In the genomic region with DNA sequence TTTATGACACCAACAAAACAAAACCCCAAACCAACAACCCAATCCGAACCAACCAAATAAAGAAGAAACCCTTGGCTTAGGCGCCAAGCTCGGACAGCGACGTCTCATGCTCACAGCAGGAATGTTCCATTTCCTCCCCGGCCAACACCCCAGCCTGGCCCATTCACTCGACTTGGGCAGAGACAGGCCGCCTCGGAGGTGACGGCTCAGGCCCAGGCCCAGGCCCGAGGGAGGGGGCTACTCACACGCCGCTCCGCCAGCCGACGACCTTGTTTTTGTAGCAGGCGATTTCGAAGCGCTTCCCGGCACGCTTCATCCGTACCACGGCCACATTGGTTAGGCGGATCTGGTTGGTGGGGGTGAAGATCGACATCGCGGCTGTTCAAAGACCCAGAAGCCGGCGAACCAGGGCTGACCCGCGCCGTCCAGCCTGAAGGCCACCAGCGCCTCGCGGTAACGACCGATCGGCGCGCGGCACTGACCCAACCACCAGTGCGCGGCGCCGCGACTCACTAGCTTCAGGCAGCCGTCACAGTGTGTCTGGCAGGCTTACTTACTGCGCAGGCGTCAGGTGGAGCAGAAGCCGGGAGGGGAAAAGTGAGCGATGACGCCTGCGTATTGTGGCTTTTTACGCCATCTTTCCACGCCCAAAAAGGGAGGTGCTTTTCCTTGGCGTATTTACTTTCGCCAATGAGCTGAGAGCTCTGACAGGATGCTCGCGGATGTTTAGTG, we compare ENCODE assay signal across 8 cellular contexts. TPM values are rescaled to one million over a fixed set of nuclear protein-coding genes. Genes with fewer than 3 reads are reported as not detected.
DNase-seq lines count a peak whose midpoint lies in the region; ATAC-seq, FAIRE-seq and TF ChIP-seq lines count a peak whose summit lies in the region.
"Not testable (repeated sequence)": the region's sequence is repeated elsewhere in the genome, so short reads cannot be mapped to it uniquely, and the experiment has no call there.

SBDS (minus strand) TSS at position 542 of the 732 bp plus-strand sequence; CDS start at position 373, 169 bp downstream.

- H2BK15ac ChIP-seq in H1 (ENCODE audit: low read length), result not testable (repeated sequence)

- POLR2A ChIA-PET in H1 (lab: Charles Lee; ENCODE audit: partially characterized antibody), result interaction anchor here (0.9 to 2.6 kb wide), 4 partner anchors 8 to 307 kb away, joined by 3 to 9 read pairs (median 4); no protein-coding TSS in a partner anchor

- CTCF ChIA-PET in H1 (lab: Charles Lee; ENCODE audit: partially characterized antibody), result interaction anchor here (0.7 to 1.1 kb wide), 2 partner anchors 18 to 77 kb away, joined by 3 read pairs; no protein-coding TSS in a partner anchor

- H4K8ac ChIP-seq in H1 (ENCODE audit: extremely low read depth, insufficient read depth, low read length), result not testable (repeated sequence)

- H3K27ac Mint-ChIP-seq in memory B cell, result peak within 1 kb of the TSS; percentile 99

- TF ChIP-seq EP300 in H1 (IDR thresholded peaks at IDR 0.05; ENCODE audit: borderline replicate concordance in 1 of 2, low read depth in 2 of 2, low read length in 2 of 2), result not testable (repeated sequence)

- not testable (repeated sequence) for H3K23ac ChIP-seq in H1 (ENCODE audit: insufficient read length)

- ATAC-seq in GM21367 (IDR thresholded peaks at IDR 0.05; ENCODE audit: unreplicated experiment) (peak; percentile 40), memory B cell (ENCODE audit: low read depth) (peak; percentile 64)

- H3K9me3 Mint-ChIP-seq in memory B cell, result not testable (repeated sequence)

- H4K91ac ChIP-seq in H1 (replicated peaks; ENCODE audit: insufficient read length, low read length), result not testable (repeated sequence)

- not testable (repeated sequence) for H3K56ac ChIP-seq in H1 (replicated peaks; ENCODE audit: insufficient read length, low read depth, low read length)

- not testable (repeated sequence) for H2BK5ac ChIP-seq in H1 (ENCODE audit: low read depth, low read length)

- FAIRE-seq in HTR-8/SVneo (lab: Jason Lieb, UNC) (peak; percentile 36), H1 (lab: Jason Lieb, UNC) (peak; percentile 92)

- H3K27ac ChIP-seq in H1 (ENCODE audit: low read depth, low read length), result peak within 1 kb of the TSS; percentile 62

- not testable (repeated sequence) for H3K4ac ChIP-seq in H1 (replicated peaks; ENCODE audit: insufficient read length, low read depth, low read length)

- TF ChIP-seq RAD21 in H1 (IDR thresholded peaks at IDR 0.05 in 1 of 2, conservative IDR thresholded peaks at IDR 0.05 in 1 of 2; ENCODE audit: low read depth in 2 of 2, low read length in 2 of 2), result not testable (repeated sequence)

- not testable (repeated sequence) for H2AK5ac ChIP-seq in H1 (ENCODE audit: low read depth, low read length)

- H3K79me2 ChIP-seq in H1 (ENCODE audit: control insufficient read depth in 1 of 2, insufficient read depth in 2 of 2, low read length in 2 of 2), result not testable (repeated sequence)

- H3K27me3 ChIP-seq in H1 (replicated peaks in 1 of 4; ENCODE audit: control insufficient read depth in 3 of 4, extremely low read depth in 1 of 4, insufficient read depth in 3 of 4, low read length in 3 of 4), result not testable (repeated sequence)

- not testable (repeated sequence) for H2BK12ac ChIP-seq in H1 (ENCODE audit: low read depth, low read length)

- not testable (repeated sequence) for H3K27me3 Mint-ChIP-seq in memory B cell

- not testable (repeated sequence) for H2BK20ac ChIP-seq in H1 (ENCODE audit: low read length)

- H3K79me1 ChIP-seq in H1 (ENCODE audit: low read depth, low read length), result not testable (repeated sequence)

- peak within 1 kb of the TSS in 3 of 4 experiments; percentile 85 to 92 (median 88); a peak in 6 of 7 replicates for H3K9ac ChIP-seq in H1 (replicated peaks in 1 of 4; ENCODE audit: extremely low read depth in 1 of 4, low read depth in 3 of 4, low read length in 3 of 4)

- peak; percentile 53 to 79 for TF ChIP-seq POLR2A in H1 (IDR thresholded peaks at IDR 0.05; ENCODE audit: control extremely low read depth in 1 of 2, low read depth in 2 of 2, low read length in 2 of 2)

- not testable (repeated sequence) for H3K4me1 ChIP-seq in H1 (replicated peaks in 1 of 4; ENCODE audit: control insufficient read depth in 3 of 4, insufficient read depth in 4 of 4, low read length in 3 of 4)

- H3K14ac ChIP-seq in H1 (ENCODE audit: insufficient read length), result not testable (repeated sequence)

- peaks cover 11% of the 10 kb centered on the region for H3K36me3 Mint-ChIP-seq in memory B cell

- not testable (repeated sequence) for H4K5ac ChIP-seq in H1 (ENCODE audit: insufficient read length, low read depth, low read length)

- H3K4me3 Mint-ChIP-seq in memory B cell, result peak within 1 kb of the TSS; percentile 99

- peaks cover 0 to 16% (median 4%) of the 10 kb centered on the region in 4 experiments; a peak in 3 of 8 replicates for H3K36me3 ChIP-seq in H1 (ENCODE audit: control insufficient read depth in 2 of 4, insufficient read depth in 4 of 4, low read length in 3 of 4)

- not testable (repeated sequence) for TF ChIP-seq CTCF in H1 (IDR thresholded peaks at IDR 0.05; ENCODE audit: control extremely low read depth in 1 of 3, insufficient read depth in 1 of 3, low read depth in 1 of 3, low read length in 3 of 3)

- H3K23me2 ChIP-seq in H1 (ENCODE audit: low read depth, low read length), result not testable (repeated sequence)

- H3K4me3 ChIP-seq in H1 (ENCODE audit: extremely low read depth in 1 of 4, insufficient read depth in 2 of 4, low read depth in 3 of 4, low read length in 4 of 4), result peak within 1 kb of the TSS; percentile 64 to 84 (median 68)

- WGBS in H1 (ENCODE audit: extremely low coverage in 1 of 2, insufficient coverage in 1 of 2, insufficient read length in 1 of 2, insufficient replicate concordance in 2 of 2, low coverage in 1 of 2, low lambda C conversion rate in 2 of 2, missing lambda C conversion rate in 1 of 2), 2 experiments, result 2% methylated on average over 53 of the region's 59 CpGs; no CpG with 5 or more reads in 1 of the 2 experiments

- H3K4me2 ChIP-seq in H1 (ENCODE audit: insufficient read depth in 1 of 2, low read depth in 2 of 2, low read length in 2 of 2), result peak within 1 kb of the TSS; percentile 57 to 60

- H3K4me1 Mint-ChIP-seq in memory B cell, result not testable (repeated sequence)

- peak; percentile 81 for DNase-seq in COLO829 (ENCODE audit: low spot score)
- DNase-seq in HTR-8/SVneo (ENCODE audit: insufficient read length, low spot score), result peak; percentile 51
- DNase-seq in NOMO-1 treated with dmso at 0.1 percent for 144 hours (lab: John Stamatoyannopoulos, UW; ENCODE audit: unreplicated experiment), result peak; percentile 92
- peak; percentile 67 to 80 (median 78) for DNase-seq in activated CD8-positive, alpha-beta memory T cell treated with anti-CD3 and anti-CD28 coated beads for 48 hours (ENCODE audit: low read depth in 2 of 3, low spot score in 2 of 3)
- peak; percentile 85 to 91 for DNase-seq in H1 (ENCODE audit: low read depth in 1 of 2, low spot score in 2 of 2)
- DNase-seq in memory B cell (ENCODE audit: low spot score in 2 of 2), result peak; percentile 79 to 94
- DNase-seq in stimulated activated CD8-positive, alpha-beta memory T cell treated with anti-CD3 and anti-CD28 coated beads, Interleukin-12 subunit alpha, Interleukin-12 subunit beta, amount 100 ng/mL, for 24 hours (ENCODE audit: extremely low read depth), result peak; percentile 75

- H2AFZ ChIP-seq in H1 (ENCODE audit: low read length), result not testable (repeated sequence)

- H4K20me1 ChIP-seq in H1 (replicated peaks in 1 of 2; ENCODE audit: control insufficient read depth in 1 of 2, insufficient read depth in 2 of 2, low read length in 2 of 2), result not testable (repeated sequence)

- H3K18ac ChIP-seq in H1 (ENCODE audit: extremely low read depth, low read length), result not testable (repeated sequence)

- H2BK120ac ChIP-seq in H1 (replicated peaks; ENCODE audit: low read depth, low read length), result not testable (repeated sequence)

- not testable (repeated sequence) for H3K9me3 ChIP-seq in H1 (ENCODE audit: insufficient read depth in 2 of 2, low read depth in 1 of 2, low read length in 1 of 2)

TF ChIP-seq in H1, 55 proteins besides CTCF, POLR2A, EP300 and RAD21 (continues in another document):
- TF ChIP-seq POLR2AphosphoS5 (IDR thresholded peaks at IDR 0.05; ENCODE audit: low read depth, low read length), result peak; percentile 63
- peak; percentile 67; the same call in 1 of the 2 replicates for TF ChIP-seq YY1 (IDR thresholded peaks at IDR 0.05; ENCODE audit: low read depth, low read length)
- TF ChIP-seq RBBP5 (IDR thresholded peaks at IDR 0.05; ENCODE audit: borderline replicate concordance, low read depth, low read length), result peak; percentile 27; the same call in 1 of the 2 replicates
- peak; percentile 76 for TF ChIP-seq NRF1 (IDR thresholded peaks at IDR 0.05; ENCODE audit: low read depth, low read length)
- TF ChIP-seq TBP (IDR thresholded peaks at IDR 0.05; ENCODE audit: low read depth, low read length), result peak; percentile 75
- TF ChIP-seq SIN3A (conservative IDR thresholded peaks at IDR 0.05 in 1 of 2, IDR thresholded peaks at IDR 0.05 in 1 of 2; ENCODE audit: low read depth in 1 of 2, low read length in 2 of 2), result peak; percentile 22 to 70; a peak in 2 of 4 replicates
- TF ChIP-seq ASH2L (IDR thresholded peaks at IDR 0.05; ENCODE audit: low read length), result peak; percentile 70
- TF ChIP-seq MAX (IDR thresholded peaks at IDR 0.05), result 0 out of 2 replicates have a peak, but pooled peaks have one; percentile 38
- TF ChIP-seq CREB1 (IDR thresholded peaks at IDR 0.05), result peak; percentile 88
- peak; percentile 69; the same call in 1 of the 2 replicates for TF ChIP-seq SP1 (IDR thresholded peaks at IDR 0.05; ENCODE audit: low read depth, low read length)
- peak; percentile 85 for TF ChIP-seq TAF1 (IDR thresholded peaks at IDR 0.05; ENCODE audit: low read depth, low read length)
- TF ChIP-seq PHF8 (conservative IDR thresholded peaks at IDR 0.05; ENCODE audit: low read depth, low read length), result 0 out of 2 replicates have a peak, but pooled peaks have one; percentile 50
- peak; percentile 75; the same call in 1 of the 2 replicates for TF ChIP-seq GABPA (IDR thresholded peaks at IDR 0.05; ENCODE audit: borderline replicate concordance, insufficient read depth, low read length)

RNA-seq across cellular contexts. Expression of gene SBDS, which starts in this region (rescaled TPM):
- total RNA-seq in H1 (2021; fragmentation: NEBNext Ultra II Directional; extraction: Animal tissue kit (Norgen Biotek cat#: 25700)), result 27.5 and 27.9 TPM in 2 replicates
- 5.3 and 8.2 TPM in 2 replicates for polyA plus RNA-seq in H1 (2011; rRNA removed)
- polyA plus RNA-seq in H1 (2011; cell fraction: cytosol; rRNA removed), result 16.6 TPM
- 5.1 TPM for polyA plus RNA-seq in H1 (2011; cell fraction: nucleus; rRNA removed)
- polyA plus RNA-seq in H1 (2012, experiment 1 of 2), result 14.5 to 19.9 TPM (median 15.9 TPM) in 4 replicates
- polyA plus RNA-seq in H1 (2012, experiment 2 of 2), result 2.7 TPM
- 22.8 TPM for polyA plus RNA-seq in H1 (2013, experiment 1 of 2)
- polyA plus RNA-seq in H1 (2013, experiment 2 of 2), result 22.4 TPM
- polyA minus RNA-seq in H1 (2011; rRNA and poly(A)+ RNA removed), result 3.0 and 4.3 TPM in 2 replicates
- 18.9 TPM for polyA minus RNA-seq in H1 (2011; cell fraction: cytosol; rRNA and poly(A)+ RNA removed)
- 8.5 TPM for polyA minus RNA-seq in H1 (2011; cell fraction: nucleus; rRNA and poly(A)+ RNA removed)

Comparison
In these comparisons a context has a peak if more than half of its experiments do, and no peak if none do; other contexts are left out.
1. Peak in every context shown above with its lines: DNase-seq, ATAC-seq, H3K4me3 ChIP-seq and H3K27ac ChIP-seq.